In the genomic region with DNA sequence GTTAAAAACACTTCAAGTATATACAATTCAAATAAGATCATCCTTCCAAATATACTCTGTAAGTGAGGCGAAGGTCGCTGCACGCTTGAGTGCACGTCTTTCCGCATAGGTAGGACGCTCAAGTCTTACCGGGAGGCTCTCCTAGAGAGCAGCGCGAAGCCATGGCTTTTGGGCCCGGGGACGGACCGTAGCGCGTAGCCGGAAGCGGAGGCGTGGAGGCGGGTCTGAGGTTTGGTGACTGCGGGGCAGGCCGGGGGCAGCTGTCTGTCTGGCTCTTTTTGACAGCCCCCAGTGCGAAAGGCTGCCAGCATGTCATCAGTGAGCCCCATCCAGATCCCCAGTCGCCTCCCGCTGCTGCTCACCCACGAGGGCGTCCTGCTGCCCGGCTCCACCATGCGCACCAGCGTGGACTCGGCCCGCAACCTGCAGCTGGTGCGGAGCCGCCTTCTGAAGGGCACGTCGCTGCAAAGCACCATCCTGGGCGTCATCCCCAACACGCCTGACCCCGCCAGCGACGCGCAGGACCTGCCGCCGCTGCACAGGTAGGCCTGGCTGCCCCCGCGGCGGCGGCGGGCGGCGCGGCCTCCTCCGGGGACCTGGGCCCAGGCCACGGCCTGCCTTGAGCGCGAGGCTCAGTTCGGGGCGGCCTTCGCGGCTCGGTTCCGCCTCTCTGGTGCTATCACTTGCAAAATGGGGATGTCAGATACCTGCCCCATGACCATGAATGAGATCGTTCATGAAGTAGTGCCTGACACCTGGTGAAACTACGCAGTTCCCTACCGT, we compare ENCODE assay signal across 8 cellular contexts.
DNase-seq lines count a peak whose midpoint lies in the region; ATAC-seq and TF ChIP-seq lines count a peak whose summit lies in the region.

Gene LONP2, plus strand, starts transcription at position 221 of the 783 bp plus-strand sequence. Its CDS starts 89 bp downstream, at position 310.

- peaks cover 7% of the 10 kb centered on the region for H3K9me3 Mint-ChIP-seq in central memory CD8-positive, alpha-beta T cell

- H3K4me1 Mint-ChIP-seq in central memory CD8-positive, alpha-beta T cell = peaks cover 26% of the 10 kb centered on the region

- H3K4me3 ChIP-seq in AG09309 (ENCODE audit: control insufficient read depth, low read depth, low read length) = peak within 1 kb of the TSS; percentile 87

- H3K27me3 Mint-ChIP-seq in central memory CD8-positive, alpha-beta T cell = no peaks in the 10 kb centered on the region

- H3K4me3 Mint-ChIP-seq in central memory CD8-positive, alpha-beta T cell = peak within 1 kb of the TSS; percentile 96

- in situ Hi-C loops in GM18951 (cut with MboI; ENCODE audit: low sequenced_read_pairs, unreplicated experiment) = no loop called here

- TF ChIP-seq CTCF in AG09309 (IDR thresholded peaks at IDR 0.05; ENCODE audit: control insufficient read depth, insufficient read depth, low read depth, low read length, missing control alignments) = no peak

- H3K36me3 Mint-ChIP-seq in central memory CD8-positive, alpha-beta T cell (ENCODE audit: insufficient read depth) = peaks cover 11% of the 10 kb centered on the region

- H3K27ac Mint-ChIP-seq in central memory CD8-positive, alpha-beta T cell (ENCODE audit: low read depth) = peak within 1 kb of the TSS; percentile 96

- TF ChIP-seq POLR2A in GM18951 (IDR thresholded peaks at IDR 0.05; ENCODE audit: extremely low read depth, insufficient read depth, insufficient read length) = peak; percentile 78

- peak; percentile 97 for ATAC-seq in HG03196 (IDR thresholded peaks at IDR 0.05; ENCODE audit: unreplicated experiment)
- ATAC-seq in activated CD4-positive, CD25-positive, alpha-beta regulatory T cell treated with anti-CD3 and anti-CD28 coated beads, Interleukin-2, amount 50 U/mL, for 24 hours = peak; percentile 98
- ATAC-seq in central memory CD8-positive, alpha-beta T cell (replicated peaks; ENCODE audit: extremely low read depth, poor library complexity, severe bottlenecking) = peak; percentile 93

- DNase-seq in AG09309 (ENCODE audit: low read depth) (peak; percentile 48), NCI-H345 treated with DMSO at 0.1 percent for 48 hours (lab: John Stamatoyannopoulos, UW; ENCODE audit: unreplicated experiment) (peak; percentile 52), islet precursor cell (peak; percentile 95)
- DNase-seq in central memory CD8-positive, alpha-beta T cell (ENCODE audit: low spot score in 2 of 2) = peak; percentile 86 to 87
- peak; percentile 91 for DNase-seq in stimulated activated CD4-positive, alpha-beta T cell treated with anti-CD3 and anti-CD28 coated beads, Interleukin-12 subunit alpha, Interleukin-12 subunit beta, amount 100 ng/mL, for 4 hours

Comparison
In these comparisons a context has a peak if more than half of its experiments do, and no peak if none do; other contexts are left out.
1. Peak in every context shown above with its lines: DNase-seq, ATAC-seq and H3K4me3 ChIP-seq.